ENCODE assay signal across 1 cellular context in the genomic region with DNA sequence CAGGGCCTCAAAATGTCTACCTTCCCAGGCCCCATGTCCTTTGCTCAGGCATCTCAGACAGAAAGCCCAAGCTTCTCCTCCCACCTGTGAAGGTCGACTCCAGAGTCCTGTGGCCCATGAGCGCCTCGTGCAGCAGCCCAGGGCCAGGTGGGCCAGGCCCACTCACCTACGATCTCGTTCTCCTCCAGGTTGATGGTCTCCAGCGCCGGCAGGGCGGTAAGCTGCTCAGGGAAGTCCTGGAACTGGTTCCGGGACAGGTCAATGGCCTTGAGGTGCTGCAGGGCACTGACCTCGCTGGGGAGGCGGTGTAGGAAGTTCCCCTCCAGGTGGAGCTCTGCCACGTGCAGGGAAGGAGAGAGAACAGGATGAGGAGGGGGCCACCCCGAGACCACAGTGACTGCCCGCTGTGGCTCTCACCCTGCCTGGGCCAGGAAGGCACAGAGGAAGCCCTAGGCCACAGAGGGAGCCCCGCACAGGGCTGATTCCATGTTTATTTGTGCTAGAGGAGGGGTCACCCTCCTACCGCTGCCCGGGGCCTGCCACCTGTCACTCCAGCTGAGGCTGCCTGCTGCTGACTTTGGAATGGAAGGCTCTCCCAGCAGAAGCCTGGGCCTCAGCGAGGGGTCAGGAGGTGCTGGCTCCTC.
TF ChIP-seq lines count a peak whose summit lies in the region.

No MANE protein-coding gene starts in this region.

TF ChIP-seq in HepG2, 621 proteins besides CTCF, POLR2A, EP300 and RAD21 (continued from another document and continues in another):
- TF ChIP-seq, protein P1, sequence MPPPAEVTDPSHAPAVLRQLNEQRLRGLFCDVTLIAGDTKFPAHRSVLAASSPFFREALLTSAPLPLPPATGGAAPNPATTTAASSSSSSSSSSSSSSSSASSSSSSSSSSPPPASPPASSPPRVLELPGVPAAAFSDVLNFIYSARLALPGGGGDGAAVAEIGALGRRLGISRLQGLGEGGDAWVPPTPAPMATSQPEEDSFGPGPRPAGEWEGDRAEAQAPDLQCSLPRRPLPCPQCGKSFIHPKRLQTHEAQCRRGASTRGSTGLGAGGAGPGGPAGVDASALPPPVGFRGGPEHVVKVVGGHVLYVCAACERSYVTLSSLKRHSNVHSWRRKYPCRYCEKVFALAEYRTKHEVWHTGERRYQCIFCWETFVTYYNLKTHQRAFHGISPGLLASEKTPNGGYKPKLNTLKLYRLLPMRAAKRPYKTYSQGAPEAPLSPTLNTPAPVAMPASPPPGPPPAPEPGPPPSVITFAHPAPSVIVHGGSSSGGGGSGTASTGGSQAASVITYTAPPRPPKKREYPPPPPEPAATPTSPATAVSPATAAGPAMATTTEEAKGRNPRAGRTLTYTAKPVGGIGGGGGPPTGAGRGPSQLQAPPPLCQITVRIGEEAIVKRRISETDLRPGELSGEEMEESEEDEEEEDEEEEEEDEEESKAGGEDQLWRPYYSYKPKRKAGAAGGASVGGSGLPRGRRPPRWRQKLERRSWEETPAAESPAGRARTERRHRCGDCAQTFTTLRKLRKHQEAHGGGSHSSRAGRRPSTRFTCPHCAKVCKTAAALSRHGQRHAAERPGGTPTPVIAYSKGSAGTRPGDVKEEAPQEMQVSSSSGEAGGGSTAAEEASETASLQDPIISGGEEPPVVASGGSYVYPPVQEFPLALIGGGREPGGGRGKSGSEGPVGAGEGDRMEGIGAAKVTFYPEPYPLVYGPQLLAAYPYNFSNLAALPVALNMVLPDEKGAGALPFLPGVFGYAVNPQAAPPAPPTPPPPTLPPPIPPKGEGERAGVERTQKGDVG (CRISPR knock-in tag; IDR thresholded peaks at IDR 0.05; ENCODE audit: borderline replicate concordance): peak; percentile 77
- TF ChIP-seq RBAK (CRISPR knock-in tag; IDR thresholded peaks at IDR 0.05): no peak
- no peak for TF ChIP-seq NR3C1 (CRISPR knock-in tag; IDR thresholded peaks at IDR 0.05)
- no peak for TF ChIP-seq ZNF616 (CRISPR knock-in tag; IDR thresholded peaks at IDR 0.05; ENCODE audit: low read depth)
- no peak; the same call in 1 of the 2 replicates for TF ChIP-seq ZNF44 (CRISPR knock-in tag; IDR thresholded peaks at IDR 0.05)
- TF ChIP-seq HNRNPK (IDR thresholded peaks at IDR 0.05; ENCODE audit: low read depth, low read length, poor library complexity, severe bottlenecking): no peak
- TF ChIP-seq POLR2G (IDR thresholded peaks at IDR 0.05; ENCODE audit: low read depth, low read length): peak; percentile 82
- peak; percentile 55; the same call in 1 of the 2 replicates for TF ChIP-seq ZBTB20 (CRISPR knock-in tag; IDR thresholded peaks at IDR 0.05; ENCODE audit: borderline replicate concordance, low read depth)
- peak; percentile 99 for TF ChIP-seq GABPB1 (CRISPR knock-in tag; IDR thresholded peaks at IDR 0.05)
- no peak for TF ChIP-seq PCBP1 (IDR thresholded peaks at IDR 0.05; ENCODE audit: borderline replicate concordance, low read depth, low read length)
- peak; percentile 78 for TF ChIP-seq ZNF678 (CRISPR knock-in tag; IDR thresholded peaks at IDR 0.05)
- peak; percentile 94 for TF ChIP-seq ZFY (CRISPR knock-in tag; IDR thresholded peaks at IDR 0.05)
- TF ChIP-seq ZFP62 (CRISPR knock-in tag; IDR thresholded peaks at IDR 0.05): no peak
- TF ChIP-seq FOXP1 (IDR thresholded peaks at IDR 0.05): no peak
- TF ChIP-seq FOXP1 (CRISPR knock-in tag; IDR thresholded peaks at IDR 0.05): no peak; the same call in 1 of the 2 replicates
- 0 out of 2 replicates have a peak, but pooled peaks have one; percentile 58 for TF ChIP-seq ZNF558 (CRISPR knock-in tag; IDR thresholded peaks at IDR 0.05; ENCODE audit: borderline replicate concordance)
- peak; percentile 66; the same call in 1 of the 2 replicates for TF ChIP-seq SP4 (CRISPR knock-in tag; IDR thresholded peaks at IDR 0.05)
- peak; percentile 64 for TF ChIP-seq ZNF883 (CRISPR knock-in tag; IDR thresholded peaks at IDR 0.05; ENCODE audit: not compliant biosample characterization)
- peak; percentile 94 for TF ChIP-seq ZNF230 (CRISPR knock-in tag; IDR thresholded peaks at IDR 0.05)
- TF ChIP-seq MBD4 (IDR thresholded peaks at IDR 0.05; ENCODE audit: borderline replicate concordance, low read length): no peak
- no peak for TF ChIP-seq HCFC1 (IDR thresholded peaks at IDR 0.05; ENCODE audit: low read depth, low read length)
- TF ChIP-seq ZFX (CRISPR knock-in tag; IDR thresholded peaks at IDR 0.05; ENCODE audit: low read depth): peak; percentile 98
- peak; percentile 39 for TF ChIP-seq ISL2 (CRISPR knock-in tag; IDR thresholded peaks at IDR 0.05)
- peak; percentile 87 for TF ChIP-seq ZSCAN21 (CRISPR knock-in tag; IDR thresholded peaks at IDR 0.05; ENCODE audit: borderline replicate concordance)
- TF ChIP-seq, protein P2, sequence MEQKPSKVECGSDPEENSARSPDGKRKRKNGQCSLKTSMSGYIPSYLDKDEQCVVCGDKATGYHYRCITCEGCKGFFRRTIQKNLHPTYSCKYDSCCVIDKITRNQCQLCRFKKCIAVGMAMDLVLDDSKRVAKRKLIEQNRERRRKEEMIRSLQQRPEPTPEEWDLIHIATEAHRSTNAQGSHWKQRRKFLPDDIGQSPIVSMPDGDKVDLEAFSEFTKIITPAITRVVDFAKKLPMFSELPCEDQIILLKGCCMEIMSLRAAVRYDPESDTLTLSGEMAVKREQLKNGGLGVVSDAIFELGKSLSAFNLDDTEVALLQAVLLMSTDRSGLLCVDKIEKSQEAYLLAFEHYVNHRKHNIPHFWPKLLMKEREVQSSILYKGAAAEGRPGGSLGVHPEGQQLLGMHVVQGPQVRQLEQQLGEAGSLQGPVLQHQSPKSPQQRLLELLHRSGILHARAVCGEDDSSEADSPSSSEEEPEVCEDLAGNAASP (CRISPR knock-in tag; IDR thresholded peaks at IDR 0.05; ENCODE audit: borderline replicate concordance): no peak; the same call in 1 of the 2 replicates
- no peak for TF ChIP-seq ATM (IDR thresholded peaks at IDR 0.05; ENCODE audit: borderline replicate concordance)
- TF ChIP-seq ZNF7 (CRISPR knock-in tag; IDR thresholded peaks at IDR 0.05): no peak
- TF ChIP-seq ZNF777 (CRISPR knock-in tag; IDR thresholded peaks at IDR 0.05): no peak
- peak; percentile 75 for TF ChIP-seq NCOA2 (CRISPR knock-in tag; IDR thresholded peaks at IDR 0.05)
- TF ChIP-seq NFE2L1 (CRISPR knock-in tag; IDR thresholded peaks at IDR 0.05; ENCODE audit: borderline replicate concordance): no peak
- TF ChIP-seq HIVEP1 (CRISPR knock-in tag; IDR thresholded peaks at IDR 0.05): no peak; the same call in 1 of the 2 replicates
- TF ChIP-seq, protein P3, sequence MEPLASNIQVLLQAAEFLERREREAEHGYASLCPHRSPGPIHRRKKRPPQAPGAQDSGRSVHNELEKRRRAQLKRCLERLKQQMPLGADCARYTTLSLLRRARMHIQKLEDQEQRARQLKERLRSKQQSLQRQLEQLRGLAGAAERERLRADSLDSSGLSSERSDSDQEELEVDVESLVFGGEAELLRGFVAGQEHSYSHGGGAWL (CRISPR knock-in tag; IDR thresholded peaks at IDR 0.05): peak; percentile 64; the same call in 1 of the 2 replicates
- TF ChIP-seq, protein P4, sequence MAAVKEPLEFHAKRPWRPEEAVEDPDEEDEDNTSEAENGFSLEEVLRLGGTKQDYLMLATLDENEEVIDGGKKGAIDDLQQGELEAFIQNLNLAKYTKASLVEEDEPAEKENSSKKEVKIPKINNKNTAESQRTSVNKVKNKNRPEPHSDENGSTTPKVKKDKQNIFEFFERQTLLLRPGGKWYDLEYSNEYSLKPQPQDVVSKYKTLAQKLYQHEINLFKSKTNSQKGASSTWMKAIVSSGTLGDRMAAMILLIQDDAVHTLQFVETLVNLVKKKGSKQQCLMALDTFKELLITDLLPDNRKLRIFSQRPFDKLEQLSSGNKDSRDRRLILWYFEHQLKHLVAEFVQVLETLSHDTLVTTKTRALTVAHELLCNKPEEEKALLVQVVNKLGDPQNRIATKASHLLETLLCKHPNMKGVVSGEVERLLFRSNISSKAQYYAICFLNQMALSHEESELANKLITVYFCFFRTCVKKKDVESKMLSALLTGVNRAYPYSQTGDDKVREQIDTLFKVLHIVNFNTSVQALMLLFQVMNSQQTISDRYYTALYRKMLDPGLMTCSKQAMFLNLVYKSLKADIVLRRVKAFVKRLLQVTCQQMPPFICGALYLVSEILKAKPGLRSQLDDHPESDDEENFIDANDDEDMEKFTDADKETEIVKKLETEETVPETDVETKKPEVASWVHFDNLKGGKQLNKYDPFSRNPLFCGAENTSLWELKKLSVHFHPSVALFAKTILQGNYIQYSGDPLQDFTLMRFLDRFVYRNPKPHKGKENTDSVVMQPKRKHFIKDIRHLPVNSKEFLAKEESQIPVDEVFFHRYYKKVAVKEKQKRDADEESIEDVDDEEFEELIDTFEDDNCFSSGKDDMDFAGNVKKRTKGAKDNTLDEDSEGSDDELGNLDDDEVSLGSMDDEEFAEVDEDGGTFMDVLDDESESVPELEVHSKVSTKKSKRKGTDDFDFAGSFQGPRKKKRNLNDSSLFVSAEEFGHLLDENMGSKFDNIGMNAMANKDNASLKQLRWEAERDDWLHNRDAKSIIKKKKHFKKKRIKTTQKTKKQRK (IDR thresholded peaks at IDR 0.05; ENCODE audit: low read length): no peak
- TF ChIP-seq SCMH1 (CRISPR knock-in tag; IDR thresholded peaks at IDR 0.05; ENCODE audit: borderline replicate concordance): no peak
- TF ChIP-seq NPAS2 (CRISPR knock-in tag; IDR thresholded peaks at IDR 0.05; ENCODE audit: borderline replicate concordance): no peak
- TF ChIP-seq RBM39 (IDR thresholded peaks at IDR 0.05; ENCODE audit: low read depth, low read length, poor library complexity, severe bottlenecking): peak; percentile 79
- 0 out of 2 replicates have a peak, but pooled peaks have one; percentile 31 for TF ChIP-seq SMAD1 (CRISPR knock-in tag; IDR thresholded peaks at IDR 0.05; ENCODE audit: borderline replicate concordance, low read depth)
- TF ChIP-seq, protein P5, sequence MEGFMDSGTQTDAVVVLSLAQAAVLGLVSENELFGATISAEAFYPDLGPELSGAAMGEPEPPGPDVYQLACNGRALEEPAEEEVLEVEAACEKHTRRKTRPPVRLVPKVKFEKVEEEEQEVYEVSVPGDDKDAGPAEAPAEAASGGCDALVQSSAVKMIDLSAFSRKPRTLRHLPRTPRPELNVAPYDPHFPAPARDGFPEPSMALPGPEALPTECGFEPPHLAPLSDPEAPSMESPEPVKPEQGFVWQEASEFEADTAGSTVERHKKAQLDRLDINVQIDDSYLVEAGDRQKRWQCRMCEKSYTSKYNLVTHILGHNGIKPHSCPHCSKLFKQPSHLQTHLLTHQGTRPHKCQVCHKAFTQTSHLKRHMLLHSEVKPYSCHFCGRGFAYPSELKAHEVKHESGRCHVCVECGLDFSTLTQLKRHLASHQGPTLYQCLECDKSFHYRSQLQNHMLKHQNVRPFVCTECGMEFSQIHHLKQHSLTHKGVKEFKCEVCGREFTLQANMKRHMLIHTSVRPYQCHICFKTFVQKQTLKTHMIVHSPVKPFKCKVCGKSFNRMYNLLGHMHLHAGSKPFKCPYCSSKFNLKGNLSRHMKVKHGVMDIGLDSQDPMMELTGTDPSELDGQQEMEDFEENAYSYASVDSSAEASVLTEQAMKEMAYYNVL (CRISPR knock-in tag; IDR thresholded peaks at IDR 0.05; ENCODE audit: borderline replicate concordance): no peak; the same call in 1 of the 2 replicates
- TF ChIP-seq DR1 (CRISPR knock-in tag; IDR thresholded peaks at IDR 0.05): 0 out of 2 replicates have a peak, but pooled peaks have one; percentile 15
- peak; percentile 76 to 78 for TF ChIP-seq NR2F1 (CRISPR knock-in tag; IDR thresholded peaks at IDR 0.05)
- TF ChIP-seq FOSL2 (CRISPR knock-in tag; IDR thresholded peaks at IDR 0.05): peak; percentile 65
- TF ChIP-seq ZSCAN9 (CRISPR knock-in tag; IDR thresholded peaks at IDR 0.05; ENCODE audit: borderline replicate concordance): peak; percentile 81
- no peak for TF ChIP-seq ZNF484 (CRISPR knock-in tag; IDR thresholded peaks at IDR 0.05; ENCODE audit: borderline replicate concordance, low read depth)
- no peak for TF ChIP-seq ZNF629 (CRISPR knock-in tag; conservative IDR thresholded peaks at IDR 0.05)
- TF ChIP-seq, protein P6, sequence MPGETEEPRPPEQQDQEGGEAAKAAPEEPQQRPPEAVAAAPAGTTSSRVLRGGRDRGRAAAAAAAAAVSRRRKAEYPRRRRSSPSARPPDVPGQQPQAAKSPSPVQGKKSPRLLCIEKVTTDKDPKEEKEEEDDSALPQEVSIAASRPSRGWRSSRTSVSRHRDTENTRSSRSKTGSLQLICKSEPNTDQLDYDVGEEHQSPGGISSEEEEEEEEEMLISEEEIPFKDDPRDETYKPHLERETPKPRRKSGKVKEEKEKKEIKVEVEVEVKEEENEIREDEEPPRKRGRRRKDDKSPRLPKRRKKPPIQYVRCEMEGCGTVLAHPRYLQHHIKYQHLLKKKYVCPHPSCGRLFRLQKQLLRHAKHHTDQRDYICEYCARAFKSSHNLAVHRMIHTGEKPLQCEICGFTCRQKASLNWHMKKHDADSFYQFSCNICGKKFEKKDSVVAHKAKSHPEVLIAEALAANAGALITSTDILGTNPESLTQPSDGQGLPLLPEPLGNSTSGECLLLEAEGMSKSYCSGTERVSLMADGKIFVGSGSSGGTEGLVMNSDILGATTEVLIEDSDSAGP (CRISPR knock-in tag; IDR thresholded peaks at IDR 0.05; ENCODE audit: borderline replicate concordance): peak; percentile 97
- peak; percentile 77; the same call in 1 of the 2 replicates for TF ChIP-seq ZNF547 (CRISPR knock-in tag; IDR thresholded peaks at IDR 0.05)
- TF ChIP-seq, protein P7, sequence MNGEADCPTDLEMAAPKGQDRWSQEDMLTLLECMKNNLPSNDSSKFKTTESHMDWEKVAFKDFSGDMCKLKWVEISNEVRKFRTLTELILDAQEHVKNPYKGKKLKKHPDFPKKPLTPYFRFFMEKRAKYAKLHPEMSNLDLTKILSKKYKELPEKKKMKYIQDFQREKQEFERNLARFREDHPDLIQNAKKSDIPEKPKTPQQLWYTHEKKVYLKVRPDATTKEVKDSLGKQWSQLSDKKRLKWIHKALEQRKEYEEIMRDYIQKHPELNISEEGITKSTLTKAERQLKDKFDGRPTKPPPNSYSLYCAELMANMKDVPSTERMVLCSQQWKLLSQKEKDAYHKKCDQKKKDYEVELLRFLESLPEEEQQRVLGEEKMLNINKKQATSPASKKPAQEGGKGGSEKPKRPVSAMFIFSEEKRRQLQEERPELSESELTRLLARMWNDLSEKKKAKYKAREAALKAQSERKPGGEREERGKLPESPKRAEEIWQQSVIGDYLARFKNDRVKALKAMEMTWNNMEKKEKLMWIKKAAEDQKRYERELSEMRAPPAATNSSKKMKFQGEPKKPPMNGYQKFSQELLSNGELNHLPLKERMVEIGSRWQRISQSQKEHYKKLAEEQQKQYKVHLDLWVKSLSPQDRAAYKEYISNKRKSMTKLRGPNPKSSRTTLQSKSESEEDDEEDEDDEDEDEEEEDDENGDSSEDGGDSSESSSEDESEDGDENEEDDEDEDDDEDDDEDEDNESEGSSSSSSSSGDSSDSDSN (CRISPR knock-in tag; IDR thresholded peaks at IDR 0.05): peak; percentile 83
- peak; percentile 63; the same call in 1 of the 2 replicates for TF ChIP-seq TBX2 (CRISPR knock-in tag; IDR thresholded peaks at IDR 0.05; ENCODE audit: borderline replicate concordance)
- TF ChIP-seq SMARCE1 (IDR thresholded peaks at IDR 0.05; ENCODE audit: borderline replicate concordance): no peak
- peak; percentile 97 for TF ChIP-seq ZNF543 (CRISPR knock-in tag; IDR thresholded peaks at IDR 0.05)
- peak; percentile 91; the same call in 1 of the 2 replicates for TF ChIP-seq GLI4 (CRISPR knock-in tag; IDR thresholded peaks at IDR 0.05; ENCODE audit: borderline replicate concordance)
- TF ChIP-seq ZNF780A (CRISPR knock-in tag; IDR thresholded peaks at IDR 0.05): peak; percentile 63; the same call in 1 of the 2 replicates
- TF ChIP-seq, protein P8, sequence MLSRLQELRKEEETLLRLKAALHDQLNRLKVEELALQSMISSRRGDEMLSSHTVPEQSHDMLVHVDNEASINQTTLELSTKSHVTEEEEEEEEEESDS (CRISPR knock-in tag; IDR thresholded peaks at IDR 0.05; ENCODE audit: borderline replicate concordance): no peak
